8 cellular contexts compared by ENCODE assay signal in the genomic region with DNA sequence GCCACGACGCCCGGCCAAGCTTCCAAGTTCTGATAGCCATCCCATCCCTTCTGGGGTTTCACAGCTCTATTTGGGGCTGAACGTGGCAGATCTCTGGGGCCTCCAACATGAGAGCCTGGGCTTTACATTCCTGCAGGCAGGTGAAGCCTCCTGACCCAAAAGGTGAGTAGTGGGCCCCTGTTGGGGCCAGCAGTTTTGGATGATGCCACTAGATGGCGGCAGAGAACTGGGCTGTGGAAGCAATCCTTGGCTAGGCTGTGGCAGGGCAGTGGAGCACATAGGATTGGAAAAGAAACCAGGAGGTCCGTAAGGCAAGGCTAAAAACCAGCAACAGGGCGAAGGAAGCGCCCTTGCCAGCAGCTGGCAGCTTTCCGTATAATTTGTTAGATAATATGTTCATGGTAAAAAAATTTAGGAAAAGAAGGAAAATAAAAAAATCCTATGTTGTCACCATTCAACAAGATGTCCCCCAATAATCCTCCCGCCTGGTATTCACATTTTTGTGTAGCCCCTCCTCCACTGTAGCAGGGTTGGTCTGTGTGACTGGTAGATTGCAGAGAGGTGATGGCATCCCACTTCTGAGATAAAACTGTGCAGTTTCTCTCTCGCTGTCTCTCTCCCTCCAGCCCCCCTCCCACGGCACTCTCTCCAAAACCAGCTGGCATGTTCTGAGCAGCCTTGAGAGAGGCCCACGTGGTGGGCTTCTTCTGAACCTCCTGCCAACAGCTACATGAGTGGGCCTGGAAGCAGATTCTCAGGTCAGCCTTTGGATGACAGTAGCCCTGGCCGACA. TPM values are rescaled to one million over a fixed set of nuclear protein-coding genes. Genes with fewer than 3 reads are reported as not detected.
DNase-seq lines count a peak whose midpoint lies in the region; ATAC-seq, FAIRE-seq and TF ChIP-seq lines count a peak whose summit lies in the region.

No MANE protein-coding gene starts in this region.

- TF ChIP-seq RAD21 in K562 (CRISPR knock-in tag; conservative IDR thresholded peaks at IDR 0.05 in 1 of 2, IDR thresholded peaks at IDR 0.05 in 1 of 2) = peak; percentile 77 to 89

- no peaks in the 10 kb centered on the region for H3K4me1 ChIP-seq in GM23338 (ENCODE audit: insufficient read depth)
- H3K4me1 ChIP-seq in K562 (replicated peaks in 1 of 2; ENCODE audit: control insufficient read depth in 2 of 2, insufficient read depth in 2 of 2, low read length in 2 of 2) = no peaks in the 10 kb centered on the region; a peak in 2 of 5 replicates

- 11% methylated on average over 14 of the region's 14 CpGs for WGBS in K562 (ENCODE audit: insufficient coverage, low coverage, missing lambda C conversion rate)

- H3K9ac ChIP-seq in K562 (ENCODE audit: insufficient read depth in 1 of 2, low read depth in 2 of 2, low read length in 2 of 2) = no peak overlapping the region

- no peak for TF ChIP-seq POLR2A in K562 (conservative IDR thresholded peaks at IDR 0.05)

- ATAC-seq in GM23338 (peak; percentile 99), K562 (peak; percentile 96)

- no peaks in the 10 kb centered on the region for H3F3A ChIP-seq in GM23338 (replicated peaks; ENCODE audit: low read depth)

- no peak overlapping the region for H3K4me3 Mint-ChIP-seq in GM23338

- H3K9me2 ChIP-seq in GM23338 (ENCODE audit: insufficient read depth) = no peaks in the 10 kb centered on the region

- H4K20me1 ChIP-seq in GM23338 (replicated peaks; ENCODE audit: insufficient read depth) (no peaks in the 10 kb centered on the region), K562 (replicated peaks; ENCODE audit: control insufficient read depth, insufficient read depth, low read length) (no peaks in the 10 kb centered on the region)

- peaks cover 9% of the 10 kb centered on the region; the same call in 2 of the 3 replicates for H3K36me3 Mint-ChIP-seq in GM23338 (ENCODE audit: low read depth)

- TF ChIP-seq CTCF in GM23338 (conservative IDR thresholded peaks at IDR 0.05; ENCODE audit: low read depth in 2 of 2) = peak; percentile 88 to 98
- TF ChIP-seq CTCF in K562 (IDR thresholded peaks at IDR 0.05 in 2 of 3, conservative IDR thresholded peaks at IDR 0.05 in 1 of 3; ENCODE audit: insufficient read depth in 2 of 3, low read depth in 1 of 3, low read length in 3 of 3) = peak; percentile 86 to 93 (median 87)

- no peaks in the 10 kb centered on the region for H3K9me1 ChIP-seq in K562 (ENCODE audit: control insufficient read depth, insufficient read depth, low read length)

- H3K27ac ChIP-seq in GM23338 (ENCODE audit: low read depth) = no peak overlapping the region
- H3K27ac ChIP-seq in K562 (ENCODE audit: extremely low read depth, low read depth, low read length) = no peak overlapping the region

- peak; percentile 80 for FAIRE-seq in K562 (lab: Jason Lieb, UNC)

- in situ Hi-C loops in K562 (cut with MboI) = no loop called here

- TF ChIP-seq EP300 in K562 (IDR thresholded peaks at IDR 0.05; ENCODE audit: low read length) = no peak

- H3K9me3 Mint-ChIP-seq in GM23338 = peaks cover 32% of the 10 kb centered on the region

- H3K36me3 ChIP-seq in GM23338 (ENCODE audit: insufficient read depth) (no peaks in the 10 kb centered on the region), K562 (ENCODE audit: control insufficient read depth, insufficient read depth, low read length) (no peaks in the 10 kb centered on the region)

- H3K27ac Mint-ChIP-seq in GM23338 = peak overlapping the region; percentile 56; the same call in 1 of the 2 replicates

- peaks cover 10% of the 10 kb centered on the region for H3K27me3 Mint-ChIP-seq in GM23338 (ENCODE audit: insufficient read depth, low read depth, poor library complexity)

- no peak overlapping the region for H3K4me2 ChIP-seq in GM23338
- no peak overlapping the region for H3K4me2 ChIP-seq in K562 (ENCODE audit: insufficient read depth, low read length)

- DNase-seq in ELR (ENCODE audit: low read depth) (peak; percentile 64), GM23338 (ENCODE audit: low spot score) (peak; percentile 88), NAMALWA (ENCODE audit: low spot score) (peak; percentile 73), T-helper 2 cell (peak in 4 of 5 experiments; percentile 18 to 56 (median 46)), K562 (ENCODE audit: extremely low read depth in 1 of 4, low spot score in 3 of 4) (peak; percentile 75 to 82 (median 77)), iPS DF 4.7 (ENCODE audit: extremely low read depth, low spot score) (peak; percentile 56), cortex of kidney (lab: John Stamatoyannopoulos, UW) (no peak)
- peak; percentile 53 to 75 (median 59) for DNase-seq in stimulated activated CD4-positive, alpha-beta T cell treated with anti-CD3 and anti-CD28 coated beads, Interleukin-12 subunit alpha, Interleukin-12 subunit beta, amount 100 ng/mL, for 48 hours (ENCODE audit: low read depth in 2 of 3, low spot score in 1 of 3)

- no peaks in the 10 kb centered on the region for H3K9me3 ChIP-seq in K562 (replicated peaks; ENCODE audit: control insufficient read depth, insufficient read depth, low read depth, low read length)

- CTCF ChIA-PET in K562 (lab: Yijun Ruan, JAX; ENCODE audit: low intra/inter-chr PET ratio) = interaction anchor here (0.7 to 0.8 kb wide), 2 partner anchors 109 to 1822 kb away, joined by 3 to 4 read pairs; no protein-coding TSS in a partner anchor

- H3K27me3 ChIP-seq in GM23338 (ENCODE audit: insufficient read depth) = no peaks in the 10 kb centered on the region
- H3K27me3 ChIP-seq in K562 (ENCODE audit: control insufficient read depth in 2 of 2, insufficient read depth in 2 of 2, low read length in 2 of 2) = peaks cover 0 to 10% of the 10 kb centered on the region in 2 experiments; a peak in 2 of 5 replicates

- H3K4me1 Mint-ChIP-seq in GM23338 = 0 out of 3 replicates have a peak, but pooled peaks cover 3% of the 10 kb centered on the region

- no peak overlapping the region for H3K4me3 ChIP-seq in GM23338
- H3K4me3 ChIP-seq in K562 = no peak overlapping the region

- POLR2A ChIA-PET in K562 (lab: Yijun Ruan, JAX) = no interaction called here

- BruUV-seq in K562 (replicated peaks; lab: Mats Ljungman, UMichigan) = no TSS peak

- H2AFZ ChIP-seq in GM23338 (no peak overlapping the region), K562 (ENCODE audit: low read depth, low read length) (no peak overlapping the region)

- H3K79me2 ChIP-seq in GM23338 (replicated peaks; ENCODE audit: insufficient read depth) (no peaks in the 10 kb centered on the region), K562 (ENCODE audit: control insufficient read depth, insufficient read depth, low read length) (no peaks in the 10 kb centered on the region)

- intact Hi-C loops in K562 (cut with micrococcal nuclease) = loop anchor here (1.0 to 2.0 kb wide), 3 partner anchors 37 to 1822 kb away; partner anchors contain the start of gene OR4S1

TF ChIP-seq in K562, 482 proteins besides CTCF, POLR2A, EP300 and RAD21:
- TF ChIP-seq RB1 (IDR thresholded peaks at IDR 0.05; ENCODE audit: low read depth) (0 out of 2 replicates have a peak, but pooled peaks have one; percentile 39), CREM (IDR thresholded peaks at IDR 0.05; ENCODE audit: low read depth) (no peak), NCOA4 (IDR thresholded peaks at IDR 0.05; ENCODE audit: partially characterized antibody) (no peak), SMC3 (conservative IDR thresholded peaks at IDR 0.05; ENCODE audit: insufficient read depth, low read depth, low read length) (peak; percentile 90), STAG1 (CRISPR knock-in tag; IDR thresholded peaks at IDR 0.05; ENCODE audit: borderline replicate concordance) (peak; percentile 63; the same call in 1 of the 2 replicates), KLF16 (IDR thresholded peaks at IDR 0.05) (peak; percentile 30; the same call in 1 of the 2 replicates), KLF13 (tag; IDR thresholded peaks at IDR 0.05; ENCODE audit: borderline replicate concordance, low read depth) (no peak), CC2D1A (IDR thresholded peaks at IDR 0.05) (peak; percentile 50; the same call in 1 of the 2 replicates), DEAF1 (CRISPR knock-in tag; IDR thresholded peaks at IDR 0.05) (peak; percentile 55), ZNF197 (CRISPR knock-in tag; IDR thresholded peaks at IDR 0.05; ENCODE audit: low read depth) (no peak), MAZ (CRISPR knock-in tag; conservative IDR thresholded peaks at IDR 0.05 in 1 of 2, IDR thresholded peaks at IDR 0.05 in 1 of 2) (0 out of 4 replicates have a peak, but pooled peaks of 1 of the 2 experiments have one; percentile 17)

RNA-seq across cellular contexts. Expression of gene OR4B1, which starts 43.6 kb away (rescaled TPM):
- total RNA-seq in GM23338 (2014; rRNA removed; shearing (Covaris generic)) = not detected in 2 replicates
- polyA plus RNA-seq in GM23338 (2016; fragmentation: Nextera tagmentation; extraction: Ambion mirVana) (not detected in 2 replicates), K562 (2011; rRNA removed) (not detected in 2 replicates), K562 (2014; fragmentation: Illumina TruSeq; extraction: Trizol) (not detected in 2 replicates), K562 (2014; fragmentation: Nextera tagmentation; extraction: Ambion mirVana) (not detected), K562 (2014; rRNA removed) (not detected in 2 replicates)
- total RNA-seq in K562 (2011; cell fraction: chromatin; rRNA removed; ENCODE audit: low replicate concordance) = not detected in 2 replicates
- total RNA-seq in K562 (2011; cell fraction: nucleolus; rRNA removed) = not detected in 2 replicates
- not detected in 2 replicates for total RNA-seq in K562 (2011; cell fraction: nucleoplasm; rRNA removed)
- total RNA-seq in K562 (2014; rRNA removed) (not detected in 2 replicates), K562 (2014; rRNA removed; fragmentation: Illumina TruSeq; extraction: Trizol) (not detected in 2 replicates), K562 (2015; rRNA removed; fragmentation: Illumina TruSeq; extraction: Trizol) (not detected in 2 replicates), K562 (2021) (not detected in 2 replicates)
- not detected in 2 replicates for polyA plus RNA-seq in K562 (2011; cell fraction: cytosol; rRNA removed)
- not detected in 2 replicates for polyA plus RNA-seq in K562 (2011; cell fraction: nucleus; rRNA removed)
- not detected in 2 replicates for polyA plus RNA-seq in K562 (2012)
- polyA minus RNA-seq in K562 (2011; rRNA and poly(A)+ RNA removed) = not detected in 2 replicates
- not detected in 2 replicates for polyA minus RNA-seq in K562 (2011; cell fraction: cytosol; rRNA and poly(A)+ RNA removed)
- polyA minus RNA-seq in K562 (2011; cell fraction: nucleus; rRNA and poly(A)+ RNA removed) = not detected in 2 replicates
